Comparison of ENCODE assay signal across 1 cellular context in genomic region chr10:4790045-4790444, GRCh38.
TF ChIP-seq lines count a peak whose summit lies in the region.

No MANE protein-coding gene starts in this region.

TF ChIP-seq in A549, 52 proteins besides CTCF, POLR2A, EP300 and RAD21 (continued from another document):
- no peak for TF ChIP-seq RNF2 (IDR thresholded peaks at IDR 0.05; ENCODE audit: borderline replicate concordance, low read depth)
- TF ChIP-seq HMGXB4 (CRISPR knock-in tag; IDR thresholded peaks at IDR 0.05; ENCODE audit: borderline replicate concordance) = no peak
- TF ChIP-seq JUN (IDR thresholded peaks at IDR 0.05) = no peak
- TF ChIP-seq SMC3 (IDR thresholded peaks at IDR 0.05) = no peak
- no peak for TF ChIP-seq TP53 (CRISPR knock-in tag; IDR thresholded peaks at IDR 0.05)
- no peak for TF ChIP-seq ATOH8 (CRISPR knock-in tag; IDR thresholded peaks at IDR 0.05; ENCODE audit: low read depth)
- no peak for TF ChIP-seq HOXB13 (CRISPR knock-in tag; IDR thresholded peaks at IDR 0.05; ENCODE audit: low read depth)
